8 cellular contexts compared by ENCODE assay signal in the genomic region with DNA sequence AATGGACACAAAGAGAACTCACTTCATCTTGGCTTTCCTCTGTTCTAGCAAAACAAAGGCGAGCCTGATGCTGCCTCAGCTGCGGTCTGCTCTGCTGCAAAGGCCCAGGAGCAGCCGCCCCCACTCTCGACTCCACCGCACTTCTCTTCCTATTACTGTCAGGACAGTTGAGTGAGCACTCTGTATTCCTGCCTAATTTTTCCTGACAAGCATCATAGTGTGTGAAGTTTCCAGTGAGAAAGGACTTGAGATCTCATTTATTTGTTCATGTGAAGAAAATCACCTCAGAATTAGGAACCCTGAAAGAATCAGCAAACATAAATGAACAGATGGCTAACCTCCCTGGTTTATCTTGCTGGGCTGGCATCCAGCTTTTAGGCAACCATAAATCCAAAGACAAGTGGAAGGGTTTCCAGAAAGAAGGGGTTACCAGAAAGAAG. TPM values are rescaled to one million over a fixed set of nuclear protein-coding genes. Genes with fewer than 3 reads are reported as not detected.
DNase-seq lines count a peak whose midpoint lies in the region; ATAC-seq, FAIRE-seq and TF ChIP-seq lines count a peak whose summit lies in the region.

No MANE protein-coding gene starts in this region.

- H3K4me1 Mint-ChIP-seq in stimulated activated memory B cell treated with anti-CD40 and anti-IgM and Interleukin-4, amounts not matched to agents 10 μg/mL and 1 μg/mL and 100 μg/mL, for 72 hours, result peaks cover 43% of the 10 kb centered on the region

- H3K9me3 ChIP-seq in ascending aorta, result no peaks in the 10 kb centered on the region

- peak; percentile 1 for ATAC-seq in HG02759 (IDR thresholded peaks at IDR 0.05; ENCODE audit: unreplicated experiment)
- no peak for ATAC-seq in stimulated activated memory B cell treated with anti-CD40 and anti-IgM and Interleukin-4, amounts not matched to agents 10 μg/mL and 1 μg/mL and 100 μg/mL, for 72 hours

- H3K4me3 ChIP-seq in ascending aorta, result no peak overlapping the region

- no peaks in the 10 kb centered on the region for H3K27me3 Mint-ChIP-seq in stimulated activated memory B cell treated with anti-CD40 and anti-IgM and Interleukin-4, amounts not matched to agents 10 μg/mL and 1 μg/mL and 100 μg/mL, for 72 hours

- peaks cover 21% of the 10 kb centered on the region for H3K36me3 Mint-ChIP-seq in stimulated activated memory B cell treated with anti-CD40 and anti-IgM and Interleukin-4, amounts not matched to agents 10 μg/mL and 1 μg/mL and 100 μg/mL, for 72 hours

- no peak overlapping the region for H3K4me3 Mint-ChIP-seq in stimulated activated memory B cell treated with anti-CD40 and anti-IgM and Interleukin-4, amounts not matched to agents 10 μg/mL and 1 μg/mL and 100 μg/mL, for 72 hours

- H3K27ac Mint-ChIP-seq in stimulated activated memory B cell treated with anti-CD40 and anti-IgM and Interleukin-4, amounts not matched to agents 10 μg/mL and 1 μg/mL and 100 μg/mL, for 72 hours, result peak overlapping the region; percentile 73

- no peak for FAIRE-seq in GM19239 (lab: Jason Lieb, UNC)

- peaks cover 10 to 55% of the 10 kb centered on the region in 2 donors for H3K4me1 ChIP-seq in ascending aorta

- DNase-seq in DMS153 (lab: John Stamatoyannopoulos, UW) (peak; percentile 90), NCI-H2227 treated with DMSO at 0.1 percent for 48 hours (lab: John Stamatoyannopoulos, UW) (peak; percentile 32), ascending aorta (ENCODE audit: low spot score in 2 of 2) (no peak), iris pigment epithelial cell (ENCODE audit: low read depth) (peak; percentile 87), GM19240 (ENCODE audit: insufficient read length, low spot score) (no peak), GM19239 (ENCODE audit: insufficient read length, low spot score) (no peak)

- no peaks in the 10 kb centered on the region for H3K27me3 ChIP-seq in ascending aorta

- H3K36me3 ChIP-seq in ascending aorta, result peaks cover 7 to 19% of the 10 kb centered on the region in 2 donors

- peak overlapping the region; percentile 71 for H3K27ac ChIP-seq in ascending aorta

- H3K9me3 Mint-ChIP-seq in stimulated activated memory B cell treated with anti-CD40 and anti-IgM and Interleukin-4, amounts not matched to agents 10 μg/mL and 1 μg/mL and 100 μg/mL, for 72 hours, result no peaks in the 10 kb centered on the region

- intact Hi-C loops in ascending aorta (cut with DNase I), result loop anchor here (2.0 to 10.0 kb wide), 2 partner anchors 15 to 557 kb away; partner anchors contain the start of gene SCARB2

- TF ChIP-seq CTCF in ascending aorta (IDR thresholded peaks at IDR 0.05), result no peak

RNA-seq across cellular contexts. Expression of gene SCARB2, which starts 15.6 kb away (rescaled TPM):
- total RNA-seq in ascending aorta, result 94.1 TPM

RNA-seq across cellular contexts. Expression of gene NUP54, which starts 49.8 kb away (rescaled TPM):
- 20.2 TPM for total RNA-seq in ascending aorta

RNA-seq across cellular contexts. Expression of gene FAM47E, which starts 53.5 kb away (rescaled TPM):
- total RNA-seq in ascending aorta, result not detected

Comparison
In these comparisons a context has a peak if more than half of its experiments do, and no peak if none do; other contexts are left out.
1. DNase-seq: peak in DMS153 (single experiment), NCI-H2227 treated with DMSO at 0.1 percent for 48 hours (single experiment) and iris pigment epithelial cell (single experiment); none in ascending aorta (0 of 2), GM19240 (single experiment) and GM19239 (single experiment).